16 cellular contexts compared by ENCODE assay signal in genomic region chr17:82609655-82610054, GRCh38.
"Had no signal": no experiment of that assay in that cellular context is flagged by ENCODE, and none has a peak within 500 bp of the region (broad histone marks: within the 10 kb centered on the region; RNA-seq: fewer than 3 reads in every experiment).

No MANE protein-coding gene starts in this region.

- H3K27ac ChIP-seq: coronary artery, foreskin keratinocyte, lower lobe of right lung, ovary, sigmoid colon, spleen, thoracic aorta had no signal

- H3K4me3 ChIP-seq: coronary artery, lower lobe of right lung, ovary, sigmoid colon, spleen, thoracic aorta had no signal

- ATAC-seq: activated CD8-positive, alpha-beta memory T cell treated with anti-CD3 and anti-CD28 coated beads, Interleukin-2, amount 10 ng/mL, durations not matched to agents 7 days and 5 days; foreskin keratinocyte; lower lobe of right lung; stimulated activated naive CD8-positive, alpha-beta T cell treated with anti-CD3 and anti-CD28 coated beads, Interleukin-15, amount 100 ng/mL, for 72 hours had no signal

- H3K27me3 Mint-ChIP-seq: activated CD4-positive, alpha-beta memory T cell treated with anti-CD3 and anti-CD28 coated beads for 36 hours; activated CD8-positive, alpha-beta memory T cell treated with anti-CD3 and anti-CD28 coated beads, Interleukin-2, amount 10 ng/mL, durations not matched to agents 7 days and 5 days; stimulated activated naive CD8-positive, alpha-beta T cell treated with anti-CD3 and anti-CD28 coated beads, Interleukin-15, amount 100 ng/mL, for 72 hours had no signal

- H3K36me3 ChIP-seq: ovary had no signal

- H3K4me3 Mint-ChIP-seq: activated CD4-positive, alpha-beta memory T cell treated with anti-CD3 and anti-CD28 coated beads for 36 hours; activated CD8-positive, alpha-beta memory T cell treated with anti-CD3 and anti-CD28 coated beads, Interleukin-2, amount 10 ng/mL, durations not matched to agents 7 days and 5 days; stimulated activated naive CD8-positive, alpha-beta T cell treated with anti-CD3 and anti-CD28 coated beads, Interleukin-15, amount 100 ng/mL, for 72 hours had no signal

- H3K4me1 Mint-ChIP-seq: activated CD8-positive, alpha-beta memory T cell treated with anti-CD3 and anti-CD28 coated beads, Interleukin-2, amount 10 ng/mL, durations not matched to agents 7 days and 5 days; stimulated activated naive CD8-positive, alpha-beta T cell treated with anti-CD3 and anti-CD28 coated beads, Interleukin-15, amount 100 ng/mL, for 72 hours had no signal

- DNase-seq: activated CD4-positive, alpha-beta memory T cell treated with anti-CD3 and anti-CD28 coated beads for 36 hours; activated CD4-positive, alpha-beta T cell treated with anti-CD3 and anti-CD28 coated beads for 1 hour; activated CD8-positive, alpha-beta memory T cell treated with anti-CD3 and anti-CD28 coated beads, Interleukin-2, amount 10 ng/mL, durations not matched to agents 7 days and 5 days; activated T-cell treated with anti-CD3 and anti-CD28 coated beads, Interleukin-2, amount 50 U/mL, for 48 hours; central memory CD4-positive, alpha-beta T cell; effector CD8-positive, alpha-beta T cell; foreskin keratinocyte; lower lobe of right lung; midbrain; ovary; sigmoid colon; spleen; stimulated activated naive CD8-positive, alpha-beta T cell treated with anti-CD3 and anti-CD28 coated beads, Interleukin-15, amount 100 ng/mL, for 72 hours; T-helper 9 cell had no signal

- H3K27me3 ChIP-seq: foreskin keratinocyte, ovary, sigmoid colon, spleen had no signal

- H3K9me3 Mint-ChIP-seq: activated CD4-positive, alpha-beta memory T cell treated with anti-CD3 and anti-CD28 coated beads for 36 hours; stimulated activated naive CD8-positive, alpha-beta T cell treated with anti-CD3 and anti-CD28 coated beads, Interleukin-15, amount 100 ng/mL, for 72 hours had no signal

- H3K4me1 ChIP-seq: sigmoid colon had no signal

- H3K9me3 ChIP-seq: lower lobe of right lung, ovary, sigmoid colon, spleen, thoracic aorta had no signal

- H3K27ac Mint-ChIP-seq: activated CD4-positive, alpha-beta memory T cell treated with anti-CD3 and anti-CD28 coated beads for 36 hours had no signal
